In genomic region chr20:55469074-55469473, GRCh38 we compare ENCODE assay signal across 9 cellular contexts.
"Had no signal": no experiment of that assay in that cellular context is flagged by ENCODE, and none has a peak within 500 bp of the region (broad histone marks: within the 10 kb centered on the region; RNA-seq: fewer than 3 reads in every experiment).

No MANE protein-coding gene starts in this region.

- H3K4me1 ChIP-seq: HAP-1 had no signal

- H3K27ac ChIP-seq: GM23248, HL-60 had no signal

- H2AFZ ChIP-seq: GM23248 had no signal

- H3K9me3 ChIP-seq: HAP-1 had no signal

- DNase-seq: GM23248, GOT3, H7, HFFc6, IMR-90 had no signal

- H3K4me3 ChIP-seq: GM23248, HAP-1, K562 had no signal

- H3K9ac ChIP-seq: GM23248 had no signal

- FAIRE-seq: K562 had no signal

- ATAC-seq: HCT116, K562 had no signal

- H3K36me3 ChIP-seq: HAP-1 had no signal
